In the genomic region with DNA sequence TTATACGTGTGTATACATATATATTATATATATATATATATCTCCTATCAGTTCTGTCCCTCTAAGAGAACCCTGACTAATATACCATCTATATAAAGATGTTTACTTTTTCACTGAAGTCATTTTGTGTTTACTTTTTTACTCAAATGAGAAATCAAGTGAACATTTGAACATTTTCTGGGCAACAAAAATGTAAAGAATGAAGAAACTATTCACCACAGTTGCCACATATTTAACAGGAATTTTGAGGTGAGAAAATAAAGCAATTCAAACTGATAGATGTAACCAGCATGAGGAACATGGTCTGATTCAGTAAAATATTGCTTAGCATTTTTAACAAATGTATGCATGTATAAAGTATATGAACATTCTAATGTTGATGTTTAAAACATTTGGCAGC, we compare ENCODE assay signal across 14 cellular contexts.
DNase-seq lines count a peak whose midpoint lies in the region; TF ChIP-seq lines count a peak whose summit lies in the region.
"Had no signal": no experiment of that assay in that cellular context is flagged by ENCODE, and none has a peak within 500 bp of the region (broad histone marks: within the 10 kb centered on the region; RNA-seq: fewer than 3 reads in every experiment).

No MANE protein-coding gene starts in this region.

- H3K36me3 ChIP-seq in vagina, result no peaks in the 10 kb centered on the region
- H3K36me3 ChIP-seq: BLaER1 treated with 17β-estradiol and CSF1 and Interleukin-3, amounts not matched to agents 10 nM and 100 nM; HAP-1 had no signal

- TF ChIP-seq CTCF in LNCaP clone FGC (IDR thresholded peaks at IDR 0.05; ENCODE audit: control insufficient read depth, extremely low read depth, insufficient read depth) (no peak), vagina (IDR thresholded peaks at IDR 0.05) (no peak)

- intact Hi-C loops in vagina (cut with DNase I), result no loop called here

- DNase-seq in LNCaP clone FGC (ENCODE audit: low read depth) (no peak), astrocyte of the hippocampus (ENCODE audit: low read depth, low spot score) (peak; percentile 58), iris pigment epithelial cell (ENCODE audit: low read depth) (peak; percentile 12), renal cortical epithelial cell (ENCODE audit: low read depth) (peak; percentile 51), vagina (ENCODE audit: extremely low spot score in 2 of 2) (no peak)
- no peak for DNase-seq in activated CD4-positive, alpha-beta T cell treated with anti-CD3 and anti-CD28 coated beads, Interleukin-2, amount 50 U/mL, for 48 hours
- DNase-seq in activated effector memory CD4-positive, alpha-beta T cell treated with anti-CD3 and anti-CD28 coated beads, Interleukin-2, amount 50 U/mL, for 16 hours, result no peak
- DNase-seq: 8988T; CD4-positive, CD25-positive, alpha-beta regulatory T cell; DMS53; GF-D8; HFFc6 had no signal

- H3K27me3 ChIP-seq in vagina, result no peaks in the 10 kb centered on the region
- H3K27me3 ChIP-seq: BLaER1 treated with 17β-estradiol and CSF1 and Interleukin-3, amounts not matched to agents 10 nM and 100 nM had no signal

- peak overlapping the region; percentile 51 for H3K4me3 ChIP-seq in LNCaP clone FGC (ENCODE audit: low read depth, low read length)
- H3K4me3 ChIP-seq in vagina, result no peak overlapping the region
- H3K4me3 ChIP-seq: BLaER1 treated with 17β-estradiol and CSF1 and Interleukin-3, amounts not matched to agents 10 nM and 100 nM; HAP-1 had no signal

- no peaks in the 10 kb centered on the region for H3K4me1 ChIP-seq in vagina
- H3K4me1 ChIP-seq: HAP-1 had no signal

- no peaks in the 10 kb centered on the region for H3K9me3 ChIP-seq in vagina
- H3K9me3 ChIP-seq: BLaER1 treated with 17β-estradiol and CSF1 and Interleukin-3, amounts not matched to agents 10 nM and 100 nM; HAP-1 had no signal

- no peak for TF ChIP-seq POLR2A in vagina (IDR thresholded peaks at IDR 0.05)

- no peak overlapping the region for H3K27ac ChIP-seq in vagina
- H3K27ac ChIP-seq: BLaER1 treated with 17β-estradiol and CSF1 and Interleukin-3, amounts not matched to agents 10 nM and 100 nM had no signal

Comparison
In these comparisons a context has a peak if more than half of its experiments do, and no peak if none do; other contexts are left out.
1. DNase-seq: peak in astrocyte of the hippocampus (single experiment), iris pigment epithelial cell (single experiment) and renal cortical epithelial cell (single experiment); none in LNCaP clone FGC (single experiment), vagina (0 of 2), activated CD4-positive, alpha-beta T cell treated with anti-CD3 and anti-CD28 coated beads, Interleukin-2, amount 50 U/mL, for 48 hours (0 of 2) and activated effector memory CD4-positive, alpha-beta T cell treated with anti-CD3 and anti-CD28 coated beads, Interleukin-2, amount 50 U/mL, for 16 hours (single experiment).